Comparison of ENCODE assay signal across 1 cellular context in the genomic region with DNA sequence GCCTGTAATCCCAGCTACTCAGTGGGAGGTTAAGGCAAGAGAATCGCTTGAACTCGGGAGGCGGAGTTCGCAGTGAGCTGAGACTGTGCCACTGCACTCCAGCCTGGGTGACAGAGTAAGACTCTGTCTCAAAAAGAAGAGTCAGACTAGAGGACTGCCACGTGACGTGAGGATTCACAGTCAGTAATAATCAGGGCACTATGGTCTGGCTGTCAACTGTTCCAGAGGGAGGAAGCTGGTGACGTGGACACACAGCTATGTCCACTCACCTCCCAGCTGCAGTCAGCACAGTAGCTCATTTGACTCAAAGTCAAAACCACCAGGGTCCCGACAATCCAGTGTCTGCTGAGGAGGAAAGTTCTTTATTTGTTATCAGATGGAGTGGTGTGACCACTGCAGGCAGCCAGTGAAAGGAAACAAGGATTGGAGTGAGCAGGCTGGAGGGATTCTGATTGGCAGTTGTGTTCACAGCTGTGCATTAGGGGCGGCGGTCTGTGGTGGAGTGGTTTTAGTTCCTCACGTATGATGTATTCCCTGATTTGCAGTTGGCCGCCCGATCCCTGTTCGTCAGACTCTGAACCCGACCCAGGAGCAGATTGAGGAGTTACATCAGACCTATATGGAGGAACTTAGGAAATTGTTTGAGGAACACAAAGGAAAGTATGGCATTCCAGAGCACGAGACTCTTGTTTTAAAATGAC.
TF ChIP-seq lines count a peak whose summit lies in the region.

No MANE protein-coding gene starts in this region.

TF ChIP-seq in HepG2, 621 proteins besides CTCF, POLR2A, EP300 and RAD21 (continued from another document):
- TF ChIP-seq TIGD3 (CRISPR knock-in tag; IDR thresholded peaks at IDR 0.05; ENCODE audit: borderline replicate concordance) (0 out of 2 replicates have a peak, but pooled peaks have one; percentile 48), ZNF441 (CRISPR knock-in tag; IDR thresholded peaks at IDR 0.05; ENCODE audit: borderline replicate concordance) (peak; percentile 76), ZNF431 (CRISPR knock-in tag; IDR thresholded peaks at IDR 0.05; ENCODE audit: borderline replicate concordance, low read depth) (peak; percentile 97; the same call in 1 of the 2 replicates), YEATS4 (CRISPR knock-in tag; IDR thresholded peaks at IDR 0.05; ENCODE audit: borderline replicate concordance) (peak; percentile 93), CBFB (CRISPR knock-in tag; IDR thresholded peaks at IDR 0.05) (no peak; the same call in 1 of the 2 replicates), HNF4G (IDR thresholded peaks at IDR 0.05; ENCODE audit: borderline replicate concordance, low read depth, low read length) (peak; percentile 88), HNF4G (CRISPR knock-in tag; IDR thresholded peaks at IDR 0.05; ENCODE audit: borderline replicate concordance, low read depth) (0 out of 2 replicates have a peak, but pooled peaks have one; percentile 61), NONO (IDR thresholded peaks at IDR 0.05) (no peak), NONO (CRISPR knock-in tag; conservative IDR thresholded peaks at IDR 0.05) (peak; percentile 94), TARDBP (CRISPR knock-in tag; IDR thresholded peaks at IDR 0.05) (peak; percentile 84), MIER2 (CRISPR knock-in tag; IDR thresholded peaks at IDR 0.05) (no peak; the same call in none of the 2 replicates), ZNF704 (CRISPR knock-in tag; IDR thresholded peaks at IDR 0.05; ENCODE audit: borderline replicate concordance) (no peak; the same call in 1 of the 2 replicates), ZNF768 (CRISPR knock-in tag; IDR thresholded peaks at IDR 0.05) (no peak), HOXA9 (CRISPR knock-in tag; IDR thresholded peaks at IDR 0.05; ENCODE audit: borderline replicate concordance) (no peak), BRCA1 (CRISPR knock-in tag; IDR thresholded peaks at IDR 0.05) (peak; percentile 96), CEBPB (IDR thresholded peaks at IDR 0.05; ENCODE audit: borderline replicate concordance, low read depth, low read length) (peak; percentile 75), SP5 (CRISPR knock-in tag; IDR thresholded peaks at IDR 0.05; ENCODE audit: borderline replicate concordance, low read depth) (no peak; the same call in none of the 2 replicates), FOSL1 (CRISPR knock-in tag; IDR thresholded peaks at IDR 0.05; ENCODE audit: borderline replicate concordance) (peak; percentile 25; the same call in 1 of the 2 replicates), SOX5 (CRISPR knock-in tag; IDR thresholded peaks at IDR 0.05; ENCODE audit: borderline replicate concordance) (no peak; the same call in none of the 2 replicates)
- TF ChIP-seq, protein P1, sequence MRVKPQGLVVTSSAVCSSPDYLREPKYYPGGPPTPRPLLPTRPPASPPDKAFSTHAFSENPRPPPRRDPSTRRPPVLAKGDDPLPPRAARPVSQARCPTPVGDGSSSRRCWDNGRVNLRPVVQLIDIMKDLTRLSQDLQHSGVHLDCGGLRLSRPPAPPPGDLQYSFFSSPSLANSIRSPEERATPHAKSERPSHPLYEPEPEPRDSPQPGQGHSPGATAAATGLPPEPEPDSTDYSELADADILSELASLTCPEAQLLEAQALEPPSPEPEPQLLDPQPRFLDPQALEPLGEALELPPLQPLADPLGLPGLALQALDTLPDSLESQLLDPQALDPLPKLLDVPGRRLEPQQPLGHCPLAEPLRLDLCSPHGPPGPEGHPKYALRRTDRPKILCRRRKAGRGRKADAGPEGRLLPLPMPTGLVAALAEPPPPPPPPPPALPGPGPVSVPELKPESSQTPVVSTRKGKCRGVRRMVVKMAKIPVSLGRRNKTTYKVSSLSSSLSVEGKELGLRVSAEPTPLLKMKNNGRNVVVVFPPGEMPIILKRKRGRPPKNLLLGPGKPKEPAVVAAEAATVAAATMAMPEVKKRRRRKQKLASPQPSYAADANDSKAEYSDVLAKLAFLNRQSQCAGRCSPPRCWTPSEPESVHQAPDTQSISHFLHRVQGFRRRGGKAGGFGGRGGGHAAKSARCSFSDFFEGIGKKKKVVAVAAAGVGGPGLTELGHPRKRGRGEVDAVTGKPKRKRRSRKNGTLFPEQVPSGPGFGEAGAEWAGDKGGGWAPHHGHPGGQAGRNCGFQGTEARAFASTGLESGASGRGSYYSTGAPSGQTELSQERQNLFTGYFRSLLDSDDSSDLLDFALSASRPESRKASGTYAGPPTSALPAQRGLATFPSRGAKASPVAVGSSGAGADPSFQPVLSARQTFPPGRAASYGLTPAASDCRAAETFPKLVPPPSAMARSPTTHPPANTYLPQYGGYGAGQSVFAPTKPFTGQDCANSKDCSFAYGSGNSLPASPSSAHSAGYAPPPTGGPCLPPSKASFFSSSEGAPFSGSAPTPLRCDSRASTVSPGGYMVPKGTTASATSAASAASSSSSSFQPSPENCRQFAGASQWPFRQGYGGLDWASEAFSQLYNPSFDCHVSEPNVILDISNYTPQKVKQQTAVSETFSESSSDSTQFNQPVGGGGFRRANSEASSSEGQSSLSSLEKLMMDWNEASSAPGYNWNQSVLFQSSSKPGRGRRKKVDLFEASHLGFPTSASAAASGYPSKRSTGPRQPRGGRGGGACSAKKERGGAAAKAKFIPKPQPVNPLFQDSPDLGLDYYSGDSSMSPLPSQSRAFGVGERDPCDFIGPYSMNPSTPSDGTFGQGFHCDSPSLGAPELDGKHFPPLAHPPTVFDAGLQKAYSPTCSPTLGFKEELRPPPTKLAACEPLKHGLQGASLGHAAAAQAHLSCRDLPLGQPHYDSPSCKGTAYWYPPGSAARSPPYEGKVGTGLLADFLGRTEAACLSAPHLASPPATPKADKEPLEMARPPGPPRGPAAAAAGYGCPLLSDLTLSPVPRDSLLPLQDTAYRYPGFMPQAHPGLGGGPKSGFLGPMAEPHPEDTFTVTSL (CRISPR knock-in tag; IDR thresholded peaks at IDR 0.05; ENCODE audit: borderline replicate concordance), result peak; percentile 92
- TF ChIP-seq, protein P2, sequence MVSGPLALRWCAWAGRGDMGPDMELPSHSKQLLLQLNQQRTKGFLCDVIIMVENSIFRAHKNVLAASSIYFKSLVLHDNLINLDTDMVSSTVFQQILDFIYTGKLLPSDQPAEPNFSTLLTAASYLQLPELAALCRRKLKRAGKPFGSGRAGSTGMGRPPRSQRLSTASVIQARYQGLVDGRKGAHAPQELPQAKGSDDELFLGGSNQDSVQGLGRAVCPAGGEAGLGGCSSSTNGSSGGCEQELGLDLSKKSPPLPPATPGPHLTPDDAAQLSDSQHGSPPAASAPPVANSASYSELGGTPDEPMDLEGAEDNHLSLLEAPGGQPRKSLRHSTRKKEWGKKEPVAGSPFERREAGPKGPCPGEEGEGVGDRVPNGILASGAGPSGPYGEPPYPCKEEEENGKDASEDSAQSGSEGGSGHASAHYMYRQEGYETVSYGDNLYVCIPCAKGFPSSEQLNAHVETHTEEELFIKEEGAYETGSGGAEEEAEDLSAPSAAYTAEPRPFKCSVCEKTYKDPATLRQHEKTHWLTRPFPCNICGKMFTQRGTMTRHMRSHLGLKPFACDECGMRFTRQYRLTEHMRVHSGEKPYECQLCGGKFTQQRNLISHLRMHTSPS (CRISPR knock-in tag; IDR thresholded peaks at IDR 0.05; ENCODE audit: low read depth), result peak; percentile 40; the same call in 1 of the 2 replicates
